8 cellular contexts compared by ENCODE assay signal in the genomic region with DNA sequence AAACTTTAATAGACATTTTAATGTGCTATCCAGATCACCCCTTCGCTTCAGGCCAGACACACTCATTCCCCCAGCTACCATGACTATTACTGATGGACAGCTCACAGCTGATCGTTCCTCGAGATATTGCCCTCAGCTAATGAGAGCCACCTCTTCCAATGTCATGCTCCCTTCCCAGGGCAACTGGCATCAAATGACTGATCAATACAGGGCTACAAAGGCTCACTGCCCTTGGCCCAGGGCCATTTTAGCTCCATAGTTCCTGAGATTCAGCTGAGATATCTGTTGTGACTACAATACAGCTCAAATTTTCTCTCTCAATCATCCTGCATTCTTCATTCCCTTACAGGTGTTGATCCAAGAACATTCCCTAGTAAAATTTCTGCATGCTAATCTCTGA.
"Had no signal": no experiment of that assay in that cellular context is flagged by ENCODE, and none has a peak within 500 bp of the region (broad histone marks: within the 10 kb centered on the region; RNA-seq: fewer than 3 reads in every experiment).

No MANE protein-coding gene starts in this region.

- FAIRE-seq: H1, H54 had no signal

- H3K27ac ChIP-seq: HL-60 had no signal

- H2AFZ ChIP-seq: GM23338 had no signal

- H3K4me2 ChIP-seq: GM23338 had no signal

- ATAC-seq: GM23338 had no signal

- DNase-seq: H9, HCEC 1CT, IMR-90, KG1 had no signal

- H3K4me3 ChIP-seq: GM23338 had no signal
